ENCODE assay signal across 8 cellular contexts in the genomic region with DNA sequence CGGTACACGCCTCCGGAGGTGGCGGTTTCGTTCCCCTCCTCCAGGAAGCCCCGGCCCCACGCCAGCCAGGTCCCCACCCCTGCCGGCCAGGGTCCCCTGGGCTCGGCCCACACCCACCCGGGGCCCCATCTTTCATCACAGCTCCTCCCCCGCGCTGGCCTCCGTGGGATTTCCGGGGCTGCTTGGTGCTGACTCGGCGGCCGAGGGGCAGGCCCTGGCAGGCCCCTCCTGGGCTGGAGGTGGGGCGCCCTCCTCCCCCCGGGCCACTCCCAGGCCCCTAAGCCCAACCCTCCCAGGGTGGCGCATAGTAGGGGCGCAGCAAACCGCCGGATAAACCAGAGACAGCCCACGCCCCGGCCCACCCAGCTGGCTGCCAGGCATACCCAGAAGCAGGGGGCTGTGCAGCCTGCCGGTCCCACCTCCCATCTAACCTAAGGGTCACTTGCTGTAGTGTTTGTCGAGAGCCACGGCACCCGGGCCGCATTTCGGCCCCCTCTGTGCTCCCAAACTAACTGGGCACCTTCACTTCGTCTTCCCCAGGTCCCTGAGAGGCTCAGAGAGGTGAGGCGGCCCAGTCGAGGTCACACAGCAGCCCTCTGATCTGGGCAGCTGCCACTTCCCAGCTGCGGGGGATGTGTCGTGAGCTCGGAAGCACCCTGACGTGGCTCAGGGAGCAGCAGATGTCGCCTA. TPM values are rescaled to one million over a fixed set of nuclear protein-coding genes. Genes with fewer than 3 reads are reported as not detected.
DNase-seq lines count a peak whose midpoint lies in the region; ATAC-seq and TF ChIP-seq lines count a peak whose summit lies in the region.

No MANE protein-coding gene starts in this region.

- WGBS in mammary epithelial cell (ENCODE audit: low coverage, missing lambda C conversion rate) = 30% methylated on average over 13 of the region's 39 CpGs

- H3K27me3 ChIP-seq in mammary epithelial cell (ENCODE audit: insufficient read depth, low read length) (no peaks in the 10 kb centered on the region), muscle layer of colon (ENCODE audit: control insufficient read depth in 1 of 2, insufficient read depth in 2 of 2, low read length in 2 of 2) (no peaks in the 10 kb centered on the region), uterus (no peaks in the 10 kb centered on the region)

- DNase-seq in OCI-LY7 (ENCODE audit: low spot score) (peak; percentile 32), mammary epithelial cell (peak; percentile 83), uterus (peak; percentile 87 to 90), NCI-H69 (lab: John Stamatoyannopoulos, UW) (no peak), NCI-H524 (lab: John Stamatoyannopoulos, UW) (no peak)

- H3K9me2 ChIP-seq in OCI-LY7 (ENCODE audit: insufficient read depth, low read length) = no peaks in the 10 kb centered on the region

- CTCF ChIA-PET in OCI-LY7 (lab: Charles Lee; ENCODE audit: unreplicated experiment) (no interaction called here), mammary epithelial cell (lab: Charles Lee; ENCODE audit: low non-redundant PET) (interaction anchor here (0.6 kb wide), 1 partner anchor 331 kb away, joined by 8 read pairs; no protein-coding TSS in a partner anchor)

- intact Hi-C loops in OCI-LY7 (cut with micrococcal nuclease; ENCODE audit: unreplicated experiment) (loop anchor here (5.0 kb wide), 1 partner anchor 122 kb away; the partner anchor contains the start of genes ANKRD24 and SIRT6), mammary epithelial cell (cut with micrococcal nuclease) (loop anchor here (5.0 kb wide), 1 partner anchor 77 kb away; no protein-coding TSS in a partner anchor), uterus (cut with DNase I; ENCODE audit: low total_unique reads) (no loop called here)

- POLR2A ChIA-PET in OCI-LY7 (lab: Charles Lee) = no interaction called here

- peaks cover 46% of the 10 kb centered on the region for H3K4me1 ChIP-seq in OCI-LY7 (ENCODE audit: insufficient read depth, low read length, poor library complexity, severe bottlenecking)
- H3K4me1 ChIP-seq in mammary epithelial cell (ENCODE audit: insufficient read depth, low read length) = peaks cover 62% of the 10 kb centered on the region
- peaks cover 57% of the 10 kb centered on the region for H3K4me1 ChIP-seq in muscle layer of colon (ENCODE audit: insufficient read depth, low read length)
- peaks cover 11 to 57% of the 10 kb centered on the region in 2 donors for H3K4me1 ChIP-seq in uterus

- H3K79me2 ChIP-seq in OCI-LY7 (ENCODE audit: insufficient read depth, low read depth, low read length) (peaks cover 93% of the 10 kb centered on the region), mammary epithelial cell (ENCODE audit: insufficient read depth, low read length) (peaks cover 99% of the 10 kb centered on the region)

- H3K27ac ChIP-seq in C4-2B = peak overlapping the region; percentile 99
- H3K27ac ChIP-seq in OCI-LY7 (ENCODE audit: low read depth, low read length, poor library complexity, severe bottlenecking) = peak overlapping the region; percentile 37
- peak overlapping the region; percentile 69 for H3K27ac ChIP-seq in mammary epithelial cell (ENCODE audit: insufficient read depth, low read depth, low read length)
- peak overlapping the region; percentile 99 for H3K27ac ChIP-seq in muscle layer of colon (ENCODE audit: low read depth, low read length)
- H3K27ac ChIP-seq in uterus = peak overlapping the region; percentile 98

- in situ Hi-C loops in mammary epithelial cell (cut with MboI; ENCODE audit: low sequenced_read_pairs in 2 of 2) = no loop called here

- H4K20me1 ChIP-seq in OCI-LY7 (ENCODE audit: insufficient read depth, low read length) (peaks cover 34% of the 10 kb centered on the region), mammary epithelial cell (ENCODE audit: insufficient read depth, low read length) (peaks cover 9% of the 10 kb centered on the region)

- BruUV-seq in OCI-LY7 (replicated peaks; lab: Mats Ljungman, UMichigan) (no TSS peak), mammary epithelial cell (replicated peaks; lab: Mats Ljungman, UMichigan) (no TSS peak)

- H3K4me3 ChIP-seq in OCI-LY7 (ENCODE audit: low read depth, low read length, poor library complexity, severe bottlenecking) (peak overlapping the region; percentile 98), mammary epithelial cell (replicated peaks in 1 of 3; ENCODE audit: insufficient read depth in 1 of 3, low read depth in 2 of 3, low read length in 3 of 3) (peak overlapping the region; percentile 34 to 51 (median 47)), muscle layer of colon (ENCODE audit: low read depth in 1 of 2, low read length in 2 of 2) (peak overlapping the region in 1 of 2 donors; percentile 49), uterus (peak overlapping the region; percentile 10 to 34)

- H3K9me3 ChIP-seq in OCI-LY7 (ENCODE audit: low read length) (no peaks in the 10 kb centered on the region), mammary epithelial cell (replicated peaks; ENCODE audit: insufficient read depth, low read length) (no peaks in the 10 kb centered on the region), muscle layer of colon (ENCODE audit: low read length) (no peaks in the 10 kb centered on the region), uterus (no peaks in the 10 kb centered on the region)

- no peak for ATAC-seq in HG03097 (IDR thresholded peaks at IDR 0.05; ENCODE audit: low FRiP score, unreplicated experiment)

- TF ChIP-seq CTCF in C4-2B (conservative IDR thresholded peaks at IDR 0.05) (no peak), OCI-LY7 (conservative IDR thresholded peaks at IDR 0.05; ENCODE audit: low read length) (no peak), mammary epithelial cell (conservative IDR thresholded peaks at IDR 0.05 in 1 of 2, IDR thresholded peaks at IDR 0.05 in 1 of 2; ENCODE audit: extremely low read depth in 1 of 2, insufficient read depth in 1 of 2, low read depth in 1 of 2, low read length in 2 of 2) (no peak), uterus (IDR thresholded peaks at IDR 0.05) (no peak)

- peaks cover 73% of the 10 kb centered on the region for H3K36me3 ChIP-seq in OCI-LY7 (ENCODE audit: insufficient read depth, low read length)
- H3K36me3 ChIP-seq in mammary epithelial cell (ENCODE audit: insufficient read depth, low read length) = no peaks in the 10 kb centered on the region
- peaks cover 4% of the 10 kb centered on the region for H3K36me3 ChIP-seq in muscle layer of colon (ENCODE audit: insufficient read depth, low read length)
- H3K36me3 ChIP-seq in uterus = no peaks in the 10 kb centered on the region

- dilution Hi-C loops in mammary epithelial cell (cut with HindIII; ENCODE audit: low sequenced_read_pairs) = loop anchor here (5.0 to 10.0 kb wide), 4 partner anchors 72 to 305 kb away; no protein-coding TSS in a partner anchor

- H2AFZ ChIP-seq in OCI-LY7 (ENCODE audit: low read length) = no peak overlapping the region
- H2AFZ ChIP-seq in mammary epithelial cell (ENCODE audit: low read depth, low read length) = no peak overlapping the region

- H3K4me2 ChIP-seq in OCI-LY7 (ENCODE audit: low read length) = peak overlapping the region; percentile 73
- H3K4me2 ChIP-seq in mammary epithelial cell (ENCODE audit: insufficient read depth, low read depth, low read length) = peak overlapping the region; percentile 89

- peak overlapping the region; percentile 67 for H3K9ac ChIP-seq in mammary epithelial cell (ENCODE audit: insufficient read depth, low read length)
- H3K9ac ChIP-seq in muscle layer of colon (ENCODE audit: low read length) = no peak overlapping the region

- no peak for TF ChIP-seq POLR2A in uterus (IDR thresholded peaks at IDR 0.05)

RNA-seq across cellular contexts. Expression of gene ZBTB7A, which starts 6.6 kb away (rescaled TPM):
- 13.1 and 17.2 TPM in 2 replicates for total RNA-seq in OCI-LY7 (2014; rRNA removed; shearing (Covaris generic))
- total RNA-seq in OCI-LY7 (2022) (29.3 and 31.2 TPM in 2 replicates), mammary epithelial cell (10 to 100 TPM; 40.8 to 52.9 TPM), uterus (10 to 100 TPM; 10.8 to 72.9 (median 14.1) TPM)
- 11.0 TPM for polyA plus RNA-seq in mammary epithelial cell
- 9.2 TPM for polyA minus RNA-seq in mammary epithelial cell

RNA-seq across cellular contexts. Expression of gene PIAS4, which starts 52.5 kb away (rescaled TPM):
- total RNA-seq in OCI-LY7 (2014; rRNA removed; shearing (Covaris generic)) = 25.3 and 31.5 TPM in 2 replicates
- total RNA-seq in OCI-LY7 (2022) (34.4 and 35.0 TPM in 2 replicates), mammary epithelial cell (10 to 100 TPM; 20.8 to 29.9 TPM), uterus (10 to 100 TPM in 3 of 4 donors, 1 to 10 TPM in 1; 10.0 to 39.4 (median 23.4) TPM)
- 11.5 TPM for polyA plus RNA-seq in mammary epithelial cell
- 13.7 TPM for polyA minus RNA-seq in mammary epithelial cell

Comparison
In these comparisons a context has a peak if more than half of its experiments do, and no peak if none do; other contexts are left out.
1. H3K27ac ChIP-seq: peak in every context shown above with its lines; median percentile 99 in C4-2B; 99 in muscle layer of colon; 98 in uterus; 69 in mammary epithelial cell; 37 in OCI-LY7.
2. DNase-seq: peak in OCI-LY7 (single experiment), mammary epithelial cell (single experiment) and uterus (2 of 2); none in NCI-H69 (single experiment) and NCI-H524 (0 of 2).